Comparison of ENCODE assay signal across 1 cellular context in the genomic region with DNA sequence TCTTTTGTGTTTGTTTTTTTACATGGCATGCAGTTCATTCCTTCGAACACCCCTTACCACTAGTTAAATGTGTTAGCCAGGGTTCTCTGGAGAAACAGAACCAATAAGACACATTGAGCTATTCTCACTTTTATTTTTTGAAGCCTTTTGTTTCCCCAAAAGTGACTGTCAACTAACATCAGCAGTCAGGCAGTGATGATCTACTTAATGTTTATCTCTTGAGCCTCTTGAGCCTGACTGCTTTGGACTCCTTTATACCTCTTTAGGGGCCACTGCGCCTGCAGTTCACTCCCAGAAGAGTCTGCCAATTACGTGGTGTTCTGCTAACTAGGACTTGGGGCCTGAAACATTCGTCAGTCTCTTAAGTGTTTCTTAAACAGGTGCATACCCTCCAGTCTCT.
TF ChIP-seq lines count a peak whose summit lies in the region.

No MANE protein-coding gene starts in this region.

TF ChIP-seq in GM23338, 12 proteins besides CTCF, POLR2A, EP300 and RAD21 (continued from another document):
- TF ChIP-seq, protein P1, sequence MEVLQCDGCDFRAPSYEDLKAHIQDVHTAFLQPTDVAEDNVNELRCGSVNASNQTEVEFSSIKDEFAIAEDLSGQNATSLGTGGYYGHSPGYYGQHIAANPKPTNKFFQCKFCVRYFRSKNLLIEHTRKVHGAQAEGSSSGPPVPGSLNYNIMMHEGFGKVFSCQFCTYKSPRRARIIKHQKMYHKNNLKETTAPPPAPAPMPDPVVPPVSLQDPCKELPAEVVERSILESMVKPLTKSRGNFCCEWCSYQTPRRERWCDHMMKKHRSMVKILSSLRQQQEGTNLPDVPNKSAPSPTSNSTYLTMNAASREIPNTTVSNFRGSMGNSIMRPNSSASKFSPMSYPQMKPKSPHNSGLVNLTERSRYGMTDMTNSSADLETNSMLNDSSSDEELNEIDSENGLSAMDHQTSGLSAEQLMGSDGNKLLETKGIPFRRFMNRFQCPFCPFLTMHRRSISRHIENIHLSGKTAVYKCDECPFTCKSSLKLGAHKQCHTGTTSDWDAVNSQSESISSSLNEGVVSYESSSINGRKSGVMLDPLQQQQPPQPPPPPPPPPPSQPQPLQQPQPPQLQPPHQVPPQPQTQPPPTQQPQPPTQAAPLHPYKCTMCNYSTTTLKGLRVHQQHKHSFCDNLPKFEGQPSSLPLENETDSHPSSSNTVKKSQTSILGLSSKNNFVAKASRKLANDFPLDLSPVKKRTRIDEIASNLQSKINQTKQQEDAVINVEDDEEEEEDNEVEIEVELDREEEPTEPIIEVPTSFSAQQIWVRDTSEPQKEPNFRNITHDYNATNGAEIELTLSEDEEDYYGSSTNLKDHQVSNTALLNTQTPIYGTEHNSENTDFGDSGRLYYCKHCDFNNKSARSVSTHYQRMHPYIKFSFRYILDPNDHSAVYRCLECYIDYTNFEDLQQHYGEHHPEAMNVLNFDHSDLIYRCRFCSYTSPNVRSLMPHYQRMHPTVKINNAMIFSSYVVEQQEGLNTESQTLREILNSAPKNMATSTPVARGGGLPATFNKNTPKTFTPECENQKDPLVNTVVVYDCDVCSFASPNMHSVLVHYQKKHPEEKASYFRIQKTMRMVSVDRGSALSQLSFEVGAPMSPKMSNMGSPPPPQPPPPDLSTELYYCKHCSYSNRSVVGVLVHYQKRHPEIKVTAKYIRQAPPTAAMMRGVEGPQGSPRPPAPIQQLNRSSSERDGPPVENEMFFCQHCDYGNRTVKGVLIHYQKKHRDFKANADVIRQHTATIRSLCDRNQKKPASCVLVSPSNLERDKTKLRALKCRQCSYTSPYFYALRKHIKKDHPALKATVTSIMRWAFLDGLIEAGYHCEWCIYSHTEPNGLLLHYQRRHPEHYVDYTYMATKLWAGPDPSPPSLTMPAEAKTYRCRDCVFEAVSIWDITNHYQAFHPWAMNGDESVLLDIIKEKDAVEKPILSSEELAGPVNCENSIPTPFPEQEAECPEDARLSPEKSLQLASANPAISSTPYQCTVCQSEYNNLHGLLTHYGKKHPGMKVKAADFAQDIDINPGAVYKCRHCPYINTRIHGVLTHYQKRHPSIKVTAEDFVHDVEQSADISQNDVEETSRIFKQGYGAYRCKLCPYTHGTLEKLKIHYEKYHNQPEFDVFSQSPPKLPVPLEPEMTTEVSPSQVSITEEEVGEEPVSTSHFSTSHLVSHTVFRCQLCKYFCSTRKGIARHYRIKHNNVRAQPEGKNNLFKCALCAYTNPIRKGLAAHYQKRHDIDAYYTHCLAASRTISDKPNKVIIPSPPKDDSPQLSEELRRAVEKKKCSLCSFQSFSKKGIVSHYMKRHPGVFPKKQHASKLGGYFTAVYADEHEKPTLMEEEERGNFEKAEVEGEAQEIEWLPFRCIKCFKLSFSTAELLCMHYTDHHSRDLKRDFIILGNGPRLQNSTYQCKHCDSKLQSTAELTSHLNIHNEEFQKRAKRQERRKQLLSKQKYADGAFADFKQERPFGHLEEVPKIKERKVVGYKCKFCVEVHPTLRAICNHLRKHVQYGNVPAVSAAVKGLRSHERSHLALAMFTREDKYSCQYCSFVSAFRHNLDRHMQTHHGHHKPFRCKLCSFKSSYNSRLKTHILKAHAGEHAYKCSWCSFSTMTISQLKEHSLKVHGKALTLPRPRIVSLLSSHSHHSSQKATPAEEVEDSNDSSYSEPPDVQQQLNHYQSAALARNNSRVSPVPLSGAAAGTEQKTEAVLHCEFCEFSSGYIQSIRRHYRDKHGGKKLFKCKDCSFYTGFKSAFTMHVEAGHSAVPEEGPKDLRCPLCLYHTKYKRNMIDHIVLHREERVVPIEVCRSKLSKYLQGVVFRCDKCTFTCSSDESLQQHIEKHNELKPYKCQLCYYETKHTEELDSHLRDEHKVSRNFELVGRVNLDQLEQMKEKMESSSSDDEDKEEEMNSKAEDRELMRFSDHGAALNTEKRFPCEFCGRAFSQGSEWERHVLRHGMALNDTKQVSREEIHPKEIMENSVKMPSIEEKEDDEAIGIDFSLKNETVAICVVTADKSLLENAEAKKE (CRISPR knock-in tag; IDR thresholded peaks at IDR 0.05), result no peak
- no peak for TF ChIP-seq JUNB (IDR thresholded peaks at IDR 0.05; ENCODE audit: unreplicated experiment)
- no peak for TF ChIP-seq STAT1 (IDR thresholded peaks at IDR 0.05; ENCODE audit: unreplicated experiment)
- TF ChIP-seq NANOG (IDR thresholded peaks at IDR 0.05; ENCODE audit: borderline replicate concordance), result no peak
